13 cellular contexts compared by ENCODE assay signal in genomic region chr7:15130666-15131541, GRCh38.
DNase-seq lines count a peak whose midpoint lies in the region; ATAC-seq, FAIRE-seq and TF ChIP-seq lines count a peak whose summit lies in the region.
"Had no signal": no experiment of that assay in that cellular context is flagged by ENCODE, and none has a peak within 500 bp of the region (broad histone marks: within the 10 kb centered on the region; RNA-seq: fewer than 3 reads in every experiment).

No MANE protein-coding gene starts in this region.

- no peaks in the 10 kb centered on the region for H3K27me3 ChIP-seq in HepG2 (ENCODE audit: control insufficient read depth in 1 of 2, insufficient read depth in 2 of 2, low read length in 2 of 2)
- H3K27me3 ChIP-seq in right lobe of liver: no peaks in the 10 kb centered on the region
- H3K27me3 ChIP-seq in SJCRH30: no peaks in the 10 kb centered on the region
- H3K27me3 ChIP-seq in GM23338 (ENCODE audit: insufficient read depth): no peaks in the 10 kb centered on the region

- TF ChIP-seq RAD21 in HepG2 (CRISPR knock-in tag; IDR thresholded peaks at IDR 0.05): no peak

- no peaks in the 10 kb centered on the region for H3K79me2 ChIP-seq in HepG2 (ENCODE audit: insufficient read depth, low read length)
- H3K79me2 ChIP-seq in GM23338 (replicated peaks; ENCODE audit: insufficient read depth): no peaks in the 10 kb centered on the region

- no peaks in the 10 kb centered on the region for H3K36me3 Mint-ChIP-seq in GM23338 (ENCODE audit: low read depth)
- H3K36me3 Mint-ChIP-seq: activated naive CD8-positive, alpha-beta T cell had no signal

- H3K9me3 ChIP-seq in HepG2 (ENCODE audit: low read length): 0 out of 2 replicates have a peak, but pooled peaks cover 15% of the 10 kb centered on the region
- no peaks in the 10 kb centered on the region for H3K9me3 ChIP-seq in right lobe of liver
- H3K9me3 ChIP-seq in SJCRH30 (replicated peaks): no peaks in the 10 kb centered on the region
- no peaks in the 10 kb centered on the region for H3K9me3 ChIP-seq in kidney (ENCODE audit: control insufficient read depth in 1 of 2, low read length in 2 of 2)

- no peaks in the 10 kb centered on the region for H3F3A ChIP-seq in GM23338 (replicated peaks; ENCODE audit: low read depth)

- no peak overlapping the region for H3K9ac ChIP-seq in HepG2 (ENCODE audit: insufficient read depth, low read depth, low read length)
- no peak overlapping the region for H3K9ac ChIP-seq in kidney (ENCODE audit: low read length in 2 of 2)

- no peaks in the 10 kb centered on the region for H3K9me3 Mint-ChIP-seq in GM23338
- H3K9me3 Mint-ChIP-seq: dendritic cell treated with granulocyte-macrophage colony-stimulating factor and Interleukin-4, amounts not matched to agents 40 ng/mL and 50 ng/mL, for 4 days had no signal

- WGBS in HepG2 (ENCODE audit: low lambda C conversion rate): 8% methylated on average over 4 of the region's 4 CpGs
- 71% methylated on average over 4 of the region's 4 CpGs for WGBS in right lobe of liver (ENCODE audit: insufficient coverage, low coverage, low lambda C conversion rate, missing lambda C conversion rate)

- H3K27ac Mint-ChIP-seq in GM23338: no peak overlapping the region
- H3K27ac Mint-ChIP-seq: activated naive CD8-positive, alpha-beta T cell; dendritic cell treated with granulocyte-macrophage colony-stimulating factor and Interleukin-4, amounts not matched to agents 40 ng/mL and 50 ng/mL, for 4 days had no signal

- DNase-seq in HepG2 (ENCODE audit: low spot score) (no peak), right lobe of liver (no peak), SJCRH30 (no peak), fibroblast of pulmonary artery (ENCODE audit: low read depth) (peak; percentile 64), GM23338 (ENCODE audit: low spot score) (no peak), kidney (no peak)
- DNase-seq in activated T-cell treated with anti-CD3 and anti-CD28 coated beads, Interleukin-2, amount 50 U/mL, for 1 hour: no peak
- DNase-seq: hippocampal formation, Kasumi-1 had no signal

- H3K9me2 ChIP-seq in GM23338 (ENCODE audit: insufficient read depth): no peaks in the 10 kb centered on the region

- no TSS peak for BruUV-seq in HepG2 (replicated peaks; lab: Mats Ljungman, UMichigan)

- no peak for TF ChIP-seq CTCF in HepG2 (CRISPR knock-in tag; IDR thresholded peaks at IDR 0.05)
- no peak for TF ChIP-seq CTCF in right lobe of liver (IDR thresholded peaks at IDR 0.05)
- TF ChIP-seq CTCF in fibroblast of pulmonary artery (IDR thresholded peaks at IDR 0.05; ENCODE audit: low read length, missing control alignments): no peak
- TF ChIP-seq CTCF in GM23338 (conservative IDR thresholded peaks at IDR 0.05; ENCODE audit: low read depth in 2 of 2): no peak
- TF ChIP-seq CTCF in kidney (IDR thresholded peaks at IDR 0.05; ENCODE audit: borderline replicate concordance, extremely low read depth, insufficient read depth): no peak

- no peaks in the 10 kb centered on the region for H3K27me3 Mint-ChIP-seq in GM23338 (ENCODE audit: insufficient read depth, low read depth, poor library complexity)
- H3K27me3 Mint-ChIP-seq: activated naive CD8-positive, alpha-beta T cell; dendritic cell treated with granulocyte-macrophage colony-stimulating factor and Interleukin-4, amounts not matched to agents 40 ng/mL and 50 ng/mL, for 4 days had no signal

- intact Hi-C loops in HepG2 (cut with micrococcal nuclease; ENCODE audit: unreplicated experiment) (no loop called here), right lobe of liver (cut with DNase I) (no loop called here), kidney (cut with DNase I) (no loop called here)

- no peaks in the 10 kb centered on the region for H4K20me1 ChIP-seq in HepG2 (ENCODE audit: insufficient read depth, low read length)
- no peaks in the 10 kb centered on the region for H4K20me1 ChIP-seq in GM23338 (replicated peaks; ENCODE audit: insufficient read depth)

- ATAC-seq in HepG2 (no peak), right lobe of liver (no peak), GM23338 (no peak), HG03135 (IDR thresholded peaks at IDR 0.05; ENCODE audit: unreplicated experiment) (no peak)

- TF ChIP-seq EP300 in HepG2 (IDR thresholded peaks at IDR 0.05; ENCODE audit: low read depth in 2 of 2, low read length in 2 of 2): no peak
- no peak for TF ChIP-seq EP300 in HepG2 (CRISPR knock-in tag; IDR thresholded peaks at IDR 0.05; ENCODE audit: borderline replicate concordance)

- H3K4me1 ChIP-seq in HepG2 (ENCODE audit: insufficient read depth, low read length): no peaks in the 10 kb centered on the region
- no peaks in the 10 kb centered on the region for H3K4me1 ChIP-seq in right lobe of liver
- H3K4me1 ChIP-seq in SJCRH30: peaks cover 11% of the 10 kb centered on the region
- no peaks in the 10 kb centered on the region for H3K4me1 ChIP-seq in GM23338 (ENCODE audit: insufficient read depth)
- H3K4me1 ChIP-seq in kidney (ENCODE audit: control insufficient read depth in 1 of 2, insufficient read depth in 1 of 2, low read depth in 1 of 2, low read length in 2 of 2): no peaks in the 10 kb centered on the region

- H3K4me2 ChIP-seq in HepG2 (ENCODE audit: low read depth, low read length) (no peak overlapping the region), GM23338 (no peak overlapping the region)
- H3K4me2 ChIP-seq: PC-9 had no signal

- peaks cover 8% of the 10 kb centered on the region; the same call in 2 of the 3 replicates for H3K4me1 Mint-ChIP-seq in GM23338

- TF ChIP-seq POLR2A in HepG2 (IDR thresholded peaks at IDR 0.05; ENCODE audit: insufficient read depth in 1 of 2, low read depth in 2 of 2, low read length in 2 of 2) (no peak), right lobe of liver (IDR thresholded peaks at IDR 0.05) (no peak)

- in situ Hi-C loops in HepG2 (cut with HindIII; ENCODE audit: extremely low pct_ligation_motif_present, low pct_unique_long_range_greater_than_20kb): no loop called here

- no peak for FAIRE-seq in HepG2 (lab: Jason Lieb, UNC)
- no peak for FAIRE-seq in kidney (lab: Jason Lieb, UNC)

- CTCF ChIA-PET in HepG2 (lab: Yijun Ruan, JAX; ENCODE audit: low intra/inter-chr PET ratio, low total read pairs): no interaction called here

- no peak overlapping the region for H3K4me3 ChIP-seq in HepG2 (replicated peaks in 1 of 3; ENCODE audit: insufficient read depth in 1 of 3, low read depth in 2 of 3, low read length in 3 of 3)
- no peak overlapping the region for H3K4me3 ChIP-seq in right lobe of liver
- no peak overlapping the region for H3K4me3 ChIP-seq in SJCRH30
- H3K4me3 ChIP-seq in fibroblast of pulmonary artery (replicated peaks; ENCODE audit: low read depth, low read length): no peak overlapping the region
- H3K4me3 ChIP-seq in GM23338: no peak overlapping the region
- no peak overlapping the region for H3K4me3 ChIP-seq in kidney (ENCODE audit: low read length in 2 of 2)
- H3K4me3 ChIP-seq: PC-9 had no signal

- H2AFZ ChIP-seq in HepG2 (ENCODE audit: low read length): no peak overlapping the region
- H2AFZ ChIP-seq in GM23338: no peak overlapping the region
- H2AFZ ChIP-seq: PC-9 had no signal

- H3K36me3 ChIP-seq in HepG2 (replicated peaks in 1 of 2; ENCODE audit: control insufficient read depth in 1 of 2, insufficient read depth in 2 of 2, low read length in 2 of 2): no peaks in the 10 kb centered on the region
- no peaks in the 10 kb centered on the region for H3K36me3 ChIP-seq in right lobe of liver
- H3K36me3 ChIP-seq in SJCRH30: no peaks in the 10 kb centered on the region
- H3K36me3 ChIP-seq in GM23338 (ENCODE audit: insufficient read depth): no peaks in the 10 kb centered on the region
- no peaks in the 10 kb centered on the region for H3K36me3 ChIP-seq in kidney (ENCODE audit: control insufficient read depth in 1 of 2, insufficient read depth in 2 of 2, low read length in 2 of 2)

- POLR2A ChIA-PET in HepG2 (lab: Yijun Ruan, JAX): no interaction called here

- no peak overlapping the region for H3K4me3 Mint-ChIP-seq in GM23338
- H3K4me3 Mint-ChIP-seq: activated naive CD8-positive, alpha-beta T cell; dendritic cell treated with granulocyte-macrophage colony-stimulating factor and Interleukin-4, amounts not matched to agents 40 ng/mL and 50 ng/mL, for 4 days had no signal

- H3K27ac ChIP-seq in HepG2 (ENCODE audit: extremely low read length, insufficient read depth, low read length) (no peak overlapping the region), right lobe of liver (no peak overlapping the region), SJCRH30 (peak overlapping the region; percentile 15; the same call in 1 of the 2 replicates), GM23338 (ENCODE audit: low read depth) (no peak overlapping the region), kidney (ENCODE audit: low read depth in 2 of 2, low read length in 2 of 2) (no peak overlapping the region)
- H3K27ac ChIP-seq: PC-9 had no signal

TF ChIP-seq in HepG2, 621 proteins besides CTCF, POLR2A, EP300 and RAD21 (continues in another document):
- TF ChIP-seq TGIF2 (CRISPR knock-in tag; IDR thresholded peaks at IDR 0.05) (no peak), ZMYM3 (CRISPR knock-in tag; IDR thresholded peaks at IDR 0.05) (no peak), ELK4 (CRISPR knock-in tag; IDR thresholded peaks at IDR 0.05; ENCODE audit: borderline replicate concordance) (no peak), ATF7 (IDR thresholded peaks at IDR 0.05) (peak; percentile 78), ATF7 (CRISPR knock-in tag; IDR thresholded peaks at IDR 0.05) (no peak)

TF ChIP-seq in GM23338, 12 proteins besides CTCF, POLR2A, EP300 and RAD21:
- TF ChIP-seq EZH2 (IDR thresholded peaks at IDR 0.05; ENCODE audit: low read depth, unreplicated experiment): no peak
- TF ChIP-seq, protein P1, sequence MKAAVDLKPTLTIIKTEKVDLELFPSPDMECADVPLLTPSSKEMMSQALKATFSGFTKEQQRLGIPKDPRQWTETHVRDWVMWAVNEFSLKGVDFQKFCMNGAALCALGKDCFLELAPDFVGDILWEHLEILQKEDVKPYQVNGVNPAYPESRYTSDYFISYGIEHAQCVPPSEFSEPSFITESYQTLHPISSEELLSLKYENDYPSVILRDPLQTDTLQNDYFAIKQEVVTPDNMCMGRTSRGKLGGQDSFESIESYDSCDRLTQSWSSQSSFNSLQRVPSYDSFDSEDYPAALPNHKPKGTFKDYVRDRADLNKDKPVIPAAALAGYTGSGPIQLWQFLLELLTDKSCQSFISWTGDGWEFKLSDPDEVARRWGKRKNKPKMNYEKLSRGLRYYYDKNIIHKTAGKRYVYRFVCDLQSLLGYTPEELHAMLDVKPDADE (IDR thresholded peaks at IDR 0.05): no peak
- TF ChIP-seq STAT1 (IDR thresholded peaks at IDR 0.05; ENCODE audit: unreplicated experiment): no peak
- no peak for TF ChIP-seq CREB1 (CRISPR knock-in tag; IDR thresholded peaks at IDR 0.05; ENCODE audit: low read depth)
- TF ChIP-seq ZNF114 (CRISPR knock-in tag; IDR thresholded peaks at IDR 0.05): no peak
- no peak for TF ChIP-seq JUNB (IDR thresholded peaks at IDR 0.05; ENCODE audit: unreplicated experiment)
- TF ChIP-seq NANOG (IDR thresholded peaks at IDR 0.05; ENCODE audit: borderline replicate concordance): no peak
TF ChIP-seq in GM23338: peak in this region for 0.
